ENCODE assay signal across 24 cellular contexts in genomic region chr3:77227567-77227966, GRCh38.
DNase-seq lines count a peak whose midpoint lies in the region; ATAC-seq, FAIRE-seq and TF ChIP-seq lines count a peak whose summit lies in the region.
"Had no signal": no experiment of that assay in that cellular context is flagged by ENCODE, and none has a peak within 500 bp of the region (broad histone marks: within the 10 kb centered on the region; RNA-seq: fewer than 3 reads in every experiment).

No MANE protein-coding gene starts in this region.

- FAIRE-seq in endometrium (lab: Jason Lieb, UNC) = peak; percentile 21
- FAIRE-seq: A204.1, D721Med, GM12892, GM18507, H54, HTR-8/SVneo had no signal

- no peak overlapping the region for H3K27ac ChIP-seq in foreskin keratinocyte
- H3K27ac ChIP-seq: HL-60 had no signal

- POLR2A ChIA-PET in HEK293T (lab: Yijun Ruan, JAX) = no interaction called here

- DNase-seq in HEK293T (ENCODE audit: extremely low spot score) = no peak
- peak; percentile 2 for DNase-seq in LNCaP clone FGC (ENCODE audit: low read depth)
- peak; percentile 8 to 32 for DNase-seq in foreskin keratinocyte
- DNase-seq in EL = no peak
- no peak for DNase-seq in activated naive CD4-positive, alpha-beta T cell treated with anti-CD3 and anti-CD28 coated beads, Interleukin-2, amount 50 U/mL, for 16 hours
- DNase-seq: ACHN; BE2C; C1 segment of cervical spinal cord; Caco-2; CD4-positive, CD25-positive, alpha-beta regulatory T cell; GDM1; HCEC 1CT; IMR-90; KBM-7 had no signal

- H3K4me1 ChIP-seq in foreskin keratinocyte = peaks cover 6% of the 10 kb centered on the region
- H3K4me1 ChIP-seq: Caco-2 had no signal

- no peak for TF ChIP-seq CTCF in LNCaP clone FGC (IDR thresholded peaks at IDR 0.05; ENCODE audit: control insufficient read depth, extremely low read depth, insufficient read depth)
- no peak for TF ChIP-seq CTCF in foreskin keratinocyte (conservative IDR thresholded peaks at IDR 0.05)

- ATAC-seq in foreskin keratinocyte (peak; percentile 39), HG03469 (IDR thresholded peaks at IDR 0.05; ENCODE audit: unreplicated experiment) (no peak)
- ATAC-seq: GM23338 had no signal

- H3K4me3 ChIP-seq in LNCaP clone FGC (ENCODE audit: low read depth, low read length) = no peak overlapping the region
- H3K4me3 ChIP-seq: GM23338 had no signal

- CTCF ChIA-PET in HEK293T (lab: Yijun Ruan, JAX) = interaction anchor here (0.6 kb wide), 1 partner anchor 553 kb away, joined by 5 read pairs; no protein-coding TSS in a partner anchor

- H3K27me3 ChIP-seq in foreskin keratinocyte = no peaks in the 10 kb centered on the region
- H3K27me3 ChIP-seq: BE2C had no signal

TF ChIP-seq in HEK293T, 16 proteins besides CTCF, POLR2A, EP300 and RAD21:
- TF ChIP-seq PKNOX1 (IDR thresholded peaks at IDR 0.05) (peak; percentile 79), HDGF (IDR thresholded peaks at IDR 0.05; ENCODE audit: borderline replicate concordance) (no peak)

Comparison
In these comparisons a context has a peak if more than half of its experiments do, and no peak if none do; other contexts are left out.
1. DNase-seq: peak in LNCaP clone FGC (single experiment) and foreskin keratinocyte (2 of 2); none in HEK293T (single experiment), EL (single experiment) and activated naive CD4-positive, alpha-beta T cell treated with anti-CD3 and anti-CD28 coated beads, Interleukin-2, amount 50 U/mL, for 16 hours (single experiment).